ENCODE assay signal across 29 cellular contexts in the genomic region with DNA sequence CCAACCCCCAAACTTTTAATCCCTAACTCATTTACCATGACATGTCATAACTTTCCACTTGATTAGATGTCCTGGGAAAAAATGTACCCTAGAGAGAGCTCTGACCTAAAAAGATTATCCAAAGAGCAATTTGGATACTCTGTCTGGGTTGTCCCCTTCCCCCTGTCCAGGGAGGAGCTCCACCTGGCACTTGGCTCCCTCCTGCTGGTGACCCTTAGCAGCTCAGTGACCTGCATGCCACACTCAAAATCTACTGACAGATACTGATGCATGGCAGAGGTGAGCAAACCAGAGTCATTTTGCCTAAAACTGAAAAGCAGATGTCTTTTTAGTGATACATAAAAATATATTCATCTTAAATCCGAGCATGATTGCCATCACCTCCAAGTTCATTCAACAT.
"Had no signal": no experiment of that assay in that cellular context is flagged by ENCODE, and none has a peak within 500 bp of the region (broad histone marks: within the 10 kb centered on the region; RNA-seq: fewer than 3 reads in every experiment).

No MANE protein-coding gene starts in this region.

- H3K4me3 Mint-ChIP-seq: activated CD4-positive, alpha-beta memory T cell treated with anti-CD3 and anti-CD28 coated beads, Interleukin-2, amount 10 ng/mL, durations not matched to agents 7 days and 5 days; activated CD4-positive, alpha-beta T cell treated with anti-CD3 and anti-CD28 coated beads, Interleukin-2, amount 10 ng/mL, durations not matched to agents 7 days and 5 days; activated naive CD8-positive, alpha-beta T cell; activated T-cell treated with anti-CD3 and anti-CD28 coated beads, Interleukin-2, amount 50 U/mL, for 24 hours; activated T-cell treated with anti-CD3 and anti-CD28 coated beads, Interleukin-2, amount 50 U/mL, for 72 hours; activated T-helper 17 cell treated with anti-CD3 and anti-CD28 coated beads, Interleukin-2, amount 50 U/mL, for 72 hours; central memory CD8-positive, alpha-beta T cell; effector memory CD8-positive, alpha-beta T cell; WTC11 had no signal

- H3K27ac ChIP-seq: brain microvascular endothelial cell, epithelial cell of prostate had no signal

- H3K27ac Mint-ChIP-seq: activated CD4-positive, alpha-beta memory T cell treated with anti-CD3 and anti-CD28 coated beads, Interleukin-2, amount 10 ng/mL, durations not matched to agents 7 days and 5 days; activated CD4-positive, alpha-beta T cell treated with anti-CD3 and anti-CD28 coated beads, Interleukin-2, amount 10 ng/mL, durations not matched to agents 7 days and 5 days; activated naive CD8-positive, alpha-beta T cell; activated T-cell treated with anti-CD3 and anti-CD28 coated beads, Interleukin-2, amount 50 U/mL, for 24 hours; activated T-cell treated with anti-CD3 and anti-CD28 coated beads, Interleukin-2, amount 50 U/mL, for 72 hours; activated T-helper 17 cell treated with anti-CD3 and anti-CD28 coated beads, Interleukin-2, amount 50 U/mL, for 72 hours; effector memory CD8-positive, alpha-beta T cell; WTC11 had no signal

- DNase-seq: activated CD4-positive, alpha-beta memory T cell treated with anti-CD3 and anti-CD28 coated beads, Interleukin-2, amount 10 ng/mL, durations not matched to agents 7 days and 5 days; activated CD4-positive, alpha-beta T cell treated with anti-CD3 and anti-CD28 coated beads for 1 hour; activated CD4-positive, alpha-beta T cell treated with anti-CD3 and anti-CD28 coated beads for 4 hours; activated CD4-positive, alpha-beta T cell treated with anti-CD3 and anti-CD28 coated beads, Interleukin-2, amount 10 ng/mL, durations not matched to agents 7 days and 5 days; activated CD4-positive, alpha-beta T cell treated with anti-CD3 and anti-CD28 coated beads, Interleukin-2, amount 50 U/mL, for 4 hours; activated CD8-positive, alpha-beta memory T cell treated with anti-CD3 and anti-CD28 coated beads, Interleukin-2, amount 50 U/mL, for 48 hours; activated effector memory CD4-positive, alpha-beta T cell treated with Interleukin-2 at 50 U/mL for 16 hours; activated gamma-delta T cell treated with Interleukin-2 at 50 U/mL for 16 hours; activated naive CD4-positive, alpha-beta T cell treated with anti-CD3 and anti-CD28 coated beads, Interleukin-2, amount 50 U/mL, for 16 hours; activated naive CD4-positive, alpha-beta T cell treated with Interleukin-2 at 50 U/mL for 16 hours; activated T-cell treated with anti-CD3 and anti-CD28 coated beads for 4 hours; activated T-cell treated with anti-CD3 and anti-CD28 coated beads, Interleukin-2, amount 50 U/mL, for 24 hours; activated T-cell treated with anti-CD3 and anti-CD28 coated beads, Interleukin-2, amount 50 U/mL, for 72 hours; amniotic stem cell; anterior cingulate cortex; brain microvascular endothelial cell; cortex of kidney; dermis blood vessel endothelial cell; effector CD4-positive, alpha-beta T cell; effector memory CD8-positive, alpha-beta T cell; foreskin fibroblast; head of caudate nucleus; T-helper 2 cell had no signal

- H3K36me3 Mint-ChIP-seq: activated naive CD8-positive, alpha-beta T cell had no signal

- H3K27me3 Mint-ChIP-seq: activated CD4-positive, alpha-beta memory T cell treated with anti-CD3 and anti-CD28 coated beads, Interleukin-2, amount 10 ng/mL, durations not matched to agents 7 days and 5 days; activated CD4-positive, alpha-beta T cell treated with anti-CD3 and anti-CD28 coated beads, Interleukin-2, amount 10 ng/mL, durations not matched to agents 7 days and 5 days; activated naive CD8-positive, alpha-beta T cell; activated T-cell treated with anti-CD3 and anti-CD28 coated beads, Interleukin-2, amount 50 U/mL, for 24 hours; activated T-helper 17 cell treated with anti-CD3 and anti-CD28 coated beads, Interleukin-2, amount 50 U/mL, for 72 hours; central memory CD8-positive, alpha-beta T cell; effector memory CD8-positive, alpha-beta T cell had no signal

- H3K27me3 ChIP-seq: brain microvascular endothelial cell had no signal

- H3K4me1 Mint-ChIP-seq: activated CD4-positive, alpha-beta memory T cell treated with anti-CD3 and anti-CD28 coated beads, Interleukin-2, amount 10 ng/mL, durations not matched to agents 7 days and 5 days; activated CD4-positive, alpha-beta T cell treated with anti-CD3 and anti-CD28 coated beads, Interleukin-2, amount 10 ng/mL, durations not matched to agents 7 days and 5 days; activated T-helper 17 cell treated with anti-CD3 and anti-CD28 coated beads, Interleukin-2, amount 50 U/mL, for 72 hours; central memory CD8-positive, alpha-beta T cell; WTC11 had no signal

- ATAC-seq: activated T-cell treated with anti-CD3 and anti-CD28 coated beads, Interleukin-2, amount 50 U/mL, for 72 hours; activated T-helper 17 cell treated with anti-CD3 and anti-CD28 coated beads, Interleukin-2, amount 50 U/mL, for 72 hours; effector memory CD8-positive, alpha-beta T cell; esophagus mucosa; WTC11 had no signal

- H3K36me3 ChIP-seq: brain microvascular endothelial cell had no signal
